In genomic region chr7:978416-979091, GRCh38 we compare ENCODE assay signal across 3 cellular contexts.
TF ChIP-seq lines count a peak whose summit lies in the region.

No MANE protein-coding gene starts in this region.

TF ChIP-seq in HepG2, 621 proteins besides CTCF, POLR2A, EP300 and RAD21 (continues in another document):
- 0 out of 2 replicates have a peak, but pooled peaks have one; percentile 67 for TF ChIP-seq ZC3H13 (CRISPR knock-in tag; IDR thresholded peaks at IDR 0.05)
- peak; percentile 40 for TF ChIP-seq PRPF4 (IDR thresholded peaks at IDR 0.05; ENCODE audit: low read depth, low read length, poor library complexity, severe bottlenecking)
- TF ChIP-seq ZNF547 (CRISPR knock-in tag; IDR thresholded peaks at IDR 0.05), result peak; percentile 31; the same call in 1 of the 2 replicates
- TF ChIP-seq ETS1 (CRISPR knock-in tag; IDR thresholded peaks at IDR 0.05), result no peak
- no peak for TF ChIP-seq SMARCC2 (IDR thresholded peaks at IDR 0.05)
- TF ChIP-seq ZNF20 (CRISPR knock-in tag; IDR thresholded peaks at IDR 0.05), result no peak
- no peak for TF ChIP-seq HOXA5 (CRISPR knock-in tag; IDR thresholded peaks at IDR 0.05)
- peak; percentile 96 for TF ChIP-seq ZBTB38 (CRISPR knock-in tag; IDR thresholded peaks at IDR 0.05)
- TF ChIP-seq AHR (CRISPR knock-in tag; IDR thresholded peaks at IDR 0.05), result 0 out of 2 replicates have a peak, but pooled peaks have one; percentile 29
- no peak for TF ChIP-seq PATZ1 (CRISPR knock-in tag; IDR thresholded peaks at IDR 0.05)
- TF ChIP-seq REPIN1 (CRISPR knock-in tag; IDR thresholded peaks at IDR 0.05; ENCODE audit: borderline replicate concordance, low read depth), result peak; percentile 21; the same call in 1 of the 2 replicates
- TF ChIP-seq ZNF770 (CRISPR knock-in tag; IDR thresholded peaks at IDR 0.05), result peak; percentile 79; the same call in 1 of the 2 replicates
- TF ChIP-seq TBP (CRISPR knock-in tag; IDR thresholded peaks at IDR 0.05), result no peak
- 0 out of 2 replicates have a peak, but pooled peaks have one; percentile 16 for TF ChIP-seq RARA (CRISPR knock-in tag; IDR thresholded peaks at IDR 0.05)

TF ChIP-seq in H1, 55 proteins besides CTCF, POLR2A, EP300 and RAD21:
- TF ChIP-seq ATF2 (IDR thresholded peaks at IDR 0.05; ENCODE audit: low read length) (no peak), RNF2 (IDR thresholded peaks at IDR 0.05; ENCODE audit: borderline replicate concordance, low read depth, low read length, missing control alignments, poor library complexity, severe bottlenecking) (no peak), NANOG (IDR thresholded peaks at IDR 0.05; ENCODE audit: insufficient read depth, low read depth, low read length, poor library complexity, severe bottlenecking) (no peak), YY1 (IDR thresholded peaks at IDR 0.05; ENCODE audit: low read depth, low read length) (no peak), SP2 (IDR thresholded peaks at IDR 0.05; ENCODE audit: low read length) (no peak), EZH2 (IDR thresholded peaks at IDR 0.05; ENCODE audit: low read depth, low read length, severe bottlenecking) (no peak), NRF1 (IDR thresholded peaks at IDR 0.05; ENCODE audit: low read depth, low read length) (no peak), SP4 (IDR thresholded peaks at IDR 0.05; ENCODE audit: low read length) (no peak), SUZ12 (IDR thresholded peaks at IDR 0.05; ENCODE audit: low read length) (no peak), CREB1 (IDR thresholded peaks at IDR 0.05) (no peak), PHF8 (conservative IDR thresholded peaks at IDR 0.05; ENCODE audit: low read depth, low read length) (no peak), CBX5 (IDR thresholded peaks at IDR 0.05; ENCODE audit: low read depth, low read length) (no peak), BACH1 (IDR thresholded peaks at IDR 0.05; ENCODE audit: low read length) (no peak)

TF ChIP-seq in GM12891, 5 proteins besides CTCF, POLR2A, EP300 and RAD21:
- TF ChIP-seq TAF1 (IDR thresholded peaks at IDR 0.05; ENCODE audit: low read depth, low read length), result no peak
- TF ChIP-seq POU2F2 (IDR thresholded peaks at IDR 0.05; ENCODE audit: low read depth, low read length), result no peak
- TF ChIP-seq PAX5 (IDR thresholded peaks at IDR 0.05; ENCODE audit: insufficient read depth, low read length, severe bottlenecking), result no peak
- TF ChIP-seq POLR2AphosphoS5 (IDR thresholded peaks at IDR 0.05; ENCODE audit: low read depth, low read length), result no peak
- TF ChIP-seq SPI1 (IDR thresholded peaks at IDR 0.05; ENCODE audit: low read depth, low read length), result no peak
